Comparison of ENCODE assay signal across 12 cellular contexts in genomic region chr18:58230438-58231179, GRCh38.
DNase-seq lines count a peak whose midpoint lies in the region; ATAC-seq and TF ChIP-seq lines count a peak whose summit lies in the region.
"Had no signal": no experiment of that assay in that cellular context is flagged by ENCODE, and none has a peak within 500 bp of the region (broad histone marks: within the 10 kb centered on the region; RNA-seq: fewer than 3 reads in every experiment).

No MANE protein-coding gene starts in this region.

- no peaks in the 10 kb centered on the region for H3K27me3 ChIP-seq in upper lobe of right lung

- ATAC-seq in GM19351 (IDR thresholded peaks at IDR 0.05; ENCODE audit: unreplicated experiment) (peak; percentile 61), upper lobe of right lung (peak; percentile 54), HG03439 (IDR thresholded peaks at IDR 0.05; ENCODE audit: unreplicated experiment) (no peak), HG03196 (IDR thresholded peaks at IDR 0.05; ENCODE audit: unreplicated experiment) (no peak)
- ATAC-seq: effector memory CD8-positive, alpha-beta T cell had no signal

- POLR2A ChIA-PET in RWPE1 (lab: Yijun Ruan, JAX; ENCODE audit: low non-redundant PET), result no interaction called here
- POLR2A ChIA-PET in GM10248 (lab: Yijun Ruan, JAX), result no interaction called here

- TF ChIP-seq CTCF in RWPE1 (conservative IDR thresholded peaks at IDR 0.05; ENCODE audit: low read depth) (no peak), upper lobe of right lung (IDR thresholded peaks at IDR 0.05) (no peak), GM10248 (IDR thresholded peaks at IDR 0.05; ENCODE audit: control extremely low read depth, extremely low read depth, low read depth, missing control alignments) (no peak)

- peaks cover 9% of the 10 kb centered on the region for H3K4me1 ChIP-seq in upper lobe of right lung

- CTCF ChIA-PET in RWPE1 (lab: Yijun Ruan, JAX), result no interaction called here
- CTCF ChIA-PET in GM10248 (lab: Yijun Ruan, JAX), result interaction anchor here (0.9 to 1.6 kb wide), 3 partner anchors 9 to 38 kb away, joined by 3 to 5 read pairs (median 3); no protein-coding TSS in a partner anchor

- H3K36me3 ChIP-seq in upper lobe of right lung, result no peaks in the 10 kb centered on the region

- H3K27ac ChIP-seq in RWPE1, result peak overlapping the region; percentile 40
- H3K27ac ChIP-seq in upper lobe of right lung, result peak overlapping the region; percentile 17
- H3K27ac ChIP-seq: WERI-Rb-1 had no signal

- intact Hi-C loops in upper lobe of right lung (cut with DNase I), result no loop called here

- DNase-seq in RWPE1 (ENCODE audit: low spot score) (no peak), glomerular visceral epithelial cell (ENCODE audit: extremely low spot score) (peak; percentile 89), upper lobe of right lung (no peak), GM10248 (ENCODE audit: extremely low spot score) (no peak)
- DNase-seq: activated gamma-delta T cell; effector memory CD8-positive, alpha-beta T cell; immature natural killer cell; NCI-H1417; WERI-Rb-1 had no signal

- no peak overlapping the region for H3K4me3 ChIP-seq in upper lobe of right lung

- no peaks in the 10 kb centered on the region for H3K9me3 ChIP-seq in upper lobe of right lung

Comparison
In these comparisons a context has a peak if more than half of its experiments do, and no peak if none do; other contexts are left out.
1. ATAC-seq: peak in GM19351 (single experiment) and upper lobe of right lung (single experiment); none in HG03439 (single experiment) and HG03196 (single experiment).